8 cellular contexts compared by ENCODE assay signal in genomic region chr12:5428332-5429221, GRCh38. TPM values are rescaled to one million over a fixed set of nuclear protein-coding genes. Genes with fewer than 3 reads are reported as not detected.
DNase-seq lines count a peak whose midpoint lies in the region; ATAC-seq and TF ChIP-seq lines count a peak whose summit lies in the region.

No MANE protein-coding gene starts in this region.

- intact Hi-C loops in A673 (cut with micrococcal nuclease; ENCODE audit: unreplicated experiment), result no loop called here

- H3K4me3 Mint-ChIP-seq in WTC11, result no peak overlapping the region
- H3K4me3 Mint-ChIP-seq in effector memory CD8-positive, alpha-beta T cell, result no peak overlapping the region

- H3K36me3 Mint-ChIP-seq in WTC11, result no peaks in the 10 kb centered on the region
- no peaks in the 10 kb centered on the region for H3K36me3 Mint-ChIP-seq in effector memory CD8-positive, alpha-beta T cell (ENCODE audit: insufficient read depth)

- no peaks in the 10 kb centered on the region for H3K4me1 ChIP-seq in A673 (ENCODE audit: insufficient read depth, low read length, poor library complexity, severe bottlenecking)
- peaks cover 31% of the 10 kb centered on the region for H3K4me1 ChIP-seq in HUES6 (ENCODE audit: control insufficient read depth, insufficient read depth, low read length)

- H3K4me3 ChIP-seq in A673 (ENCODE audit: low read depth, low read length, poor library complexity, severe bottlenecking) (no peak overlapping the region), HUES6 (ENCODE audit: low read depth, low read length) (peak overlapping the region; percentile 50)

- peak; percentile 16 for ATAC-seq in WTC11
- ATAC-seq in HG03354 (IDR thresholded peaks at IDR 0.05; ENCODE audit: poor library complexity, severe bottlenecking, unreplicated experiment), result no peak
- ATAC-seq in GM21723 (IDR thresholded peaks at IDR 0.05; ENCODE audit: unreplicated experiment), result no peak
- ATAC-seq in effector memory CD8-positive, alpha-beta T cell (replicated peaks), result no peak

- DNase-seq in A673 (ENCODE audit: low spot score) (no peak), WTC11 (ENCODE audit: low spot score) (peak; percentile 52), islet precursor cell (peak; percentile 78), GDM1 (lab: John Stamatoyannopoulos, UW) (no peak)
- DNase-seq in effector memory CD8-positive, alpha-beta T cell, result no peak

- no peaks in the 10 kb centered on the region; the same call in 1 of the 2 replicates for H3K27me3 Mint-ChIP-seq in WTC11 (ENCODE audit: low read depth)
- peaks cover 13 to 33% of the 10 kb centered on the region in 2 donors for H3K27me3 Mint-ChIP-seq in effector memory CD8-positive, alpha-beta T cell

- H3K9me3 ChIP-seq in A673 (ENCODE audit: low read depth, low read length, poor library complexity, severe bottlenecking) (no peaks in the 10 kb centered on the region), HUES6 (ENCODE audit: control insufficient read depth, insufficient read depth, low read depth, low read length) (no peaks in the 10 kb centered on the region)

- H3K36me3 ChIP-seq in A673 (ENCODE audit: insufficient read depth, low read length, poor library complexity, severe bottlenecking), result no peaks in the 10 kb centered on the region
- H3K36me3 ChIP-seq in HUES6 (ENCODE audit: control insufficient read depth, insufficient read depth, low read length), result no peaks in the 10 kb centered on the region

- H3K27ac ChIP-seq in A673 (ENCODE audit: low read depth, low read length, poor library complexity, severe bottlenecking), result no peak overlapping the region
- H3K27ac ChIP-seq in HUES6 (ENCODE audit: low read depth, low read length), result no peak overlapping the region

- CTCF ChIA-PET in A673 (lab: Charles Lee) (interaction anchor here (0.5 kb wide), 1 partner anchor 336 kb away, joined by 4 read pairs; no protein-coding TSS in a partner anchor), WTC11 (lab: Charles Lee) (interaction anchor here (0.6 to 5.0 kb wide), 61 partner anchors 8 to 587 kb away, joined by 3 to 75 read pairs (median 4); no protein-coding TSS in a partner anchor)

- no peaks in the 10 kb centered on the region for H3K9me3 Mint-ChIP-seq in WTC11
- no peaks in the 10 kb centered on the region for H3K9me3 Mint-ChIP-seq in effector memory CD8-positive, alpha-beta T cell

- peaks cover 38% of the 10 kb centered on the region for H3K4me1 Mint-ChIP-seq in WTC11
- no peaks in the 10 kb centered on the region for H3K4me1 Mint-ChIP-seq in effector memory CD8-positive, alpha-beta T cell (ENCODE audit: low read depth in 2 of 2)

- no TSS peak for BruUV-seq in A673 (replicated peaks; lab: Mats Ljungman, UMichigan)

- POLR2A ChIA-PET in A673 (lab: Charles Lee; ENCODE audit: low non-redundant PET), result no interaction called here
- POLR2A ChIA-PET in WTC11 (lab: Charles Lee), result no interaction called here

- peak; percentile 27; the same call in 1 of the 2 replicates for TF ChIP-seq CTCF in A673 (conservative IDR thresholded peaks at IDR 0.05; ENCODE audit: low read depth, low read length)
- no peak; the same call in none of the 2 replicates for TF ChIP-seq CTCF in WTC11 (IDR thresholded peaks at IDR 0.05)

- H3K27me3 ChIP-seq in A673 (replicated peaks; ENCODE audit: insufficient read depth, low read depth, low read length, poor library complexity), result peaks cover 84% of the 10 kb centered on the region
- H3K27me3 ChIP-seq in HUES6 (ENCODE audit: control insufficient read depth, insufficient read depth, low read length), result peaks cover 53% of the 10 kb centered on the region

- H3K9ac ChIP-seq in HUES6 (ENCODE audit: low read length), result no peak overlapping the region

- H3K27ac Mint-ChIP-seq in WTC11, result no peak overlapping the region
- H3K27ac Mint-ChIP-seq in effector memory CD8-positive, alpha-beta T cell, result no peak overlapping the region

TF ChIP-seq in WTC11, 78 proteins besides CTCF, POLR2A, EP300 and RAD21:
- TF ChIP-seq ZNF263 (CRISPR knock-in tag; IDR thresholded peaks at IDR 0.05; ENCODE audit: low read depth), result no peak
- no peak for TF ChIP-seq NFYB (CRISPR knock-in tag; conservative IDR thresholded peaks at IDR 0.05; ENCODE audit: low read depth)
- TF ChIP-seq ETV6 (CRISPR knock-in tag; IDR thresholded peaks at IDR 0.05), result no peak
- TF ChIP-seq ZNF281 (CRISPR knock-in tag; IDR thresholded peaks at IDR 0.05), result 0 out of 2 replicates have a peak, but pooled peaks have one; percentile 52

RNA-seq across cellular contexts. Expression of gene NTF3, which starts 3.3 kb away (rescaled TPM):
- total RNA-seq in A673 (2021), result not detected in 2 replicates
- total RNA-seq in WTC11 (2021), result 1.2 to 1.5 TPM (median 1.3 TPM) in 3 replicates

Comparison
In these comparisons a context has a peak if more than half of its experiments do, and no peak if none do; other contexts are left out.
1. DNase-seq: peak in WTC11 (single experiment) and islet precursor cell (single experiment); none in A673 (single experiment), effector memory CD8-positive, alpha-beta T cell (0 of 3) and GDM1 (single experiment).